Comparison of ENCODE assay signal across 18 cellular contexts in genomic region chr20:51142448-51142847, GRCh38.
DNase-seq lines count a peak whose midpoint lies in the region; ATAC-seq and TF ChIP-seq lines count a peak whose summit lies in the region.
"Had no signal": no experiment of that assay in that cellular context is flagged by ENCODE, and none has a peak within 500 bp of the region (broad histone marks: within the 10 kb centered on the region; RNA-seq: fewer than 3 reads in every experiment).

No MANE protein-coding gene starts in this region.

- no peaks in the 10 kb centered on the region for H3F3A ChIP-seq in GM23338 (replicated peaks; ENCODE audit: low read depth)

- H3K9me2 ChIP-seq in GM23338 (ENCODE audit: insufficient read depth), result no peaks in the 10 kb centered on the region

- peak overlapping the region; percentile 29; the same call in 1 of the 2 replicates for H3K4me2 ChIP-seq in BLaER1
- H3K4me2 ChIP-seq in GM23338, result no peak overlapping the region

- ATAC-seq in GM23338 (no peak), HG03442 (IDR thresholded peaks at IDR 0.05; ENCODE audit: unreplicated experiment) (no peak), GM18873 (IDR thresholded peaks at IDR 0.05; ENCODE audit: low FRiP score, unreplicated experiment) (no peak)

- H3K9ac ChIP-seq in BLaER1 (no peak overlapping the region), colonic mucosa (ENCODE audit: low read depth in 2 of 2, low read length in 2 of 2) (no peak overlapping the region), mucosa of rectum (ENCODE audit: low read depth in 1 of 2, low read length in 2 of 2) (no peak overlapping the region)

- no peaks in the 10 kb centered on the region for H3K79me2 ChIP-seq in GM23338 (replicated peaks; ENCODE audit: insufficient read depth)

- CTCF ChIA-PET in activated naive CD4-positive, alpha-beta T cell treated with anti-CD3 and anti-CD28 coated beads, Interleukin-2, amount 10 ng/mL, durations not matched to agents 7 days and 5 days (lab: Charles Lee), result no interaction called here

- no peaks in the 10 kb centered on the region for H4K20me1 ChIP-seq in BLaER1
- H4K20me1 ChIP-seq in GM23338 (replicated peaks; ENCODE audit: insufficient read depth), result no peaks in the 10 kb centered on the region

- intact Hi-C loops in colonic mucosa (cut with DNase I), result no loop called here

- no peak overlapping the region for H3K4me3 ChIP-seq in BLaER1
- H3K4me3 ChIP-seq in colonic mucosa, result no peak overlapping the region
- H3K4me3 ChIP-seq in mucosa of rectum (ENCODE audit: low read length in 2 of 2), result no peak overlapping the region
- no peak overlapping the region for H3K4me3 ChIP-seq in GM23338
- H3K4me3 ChIP-seq: HAP-1, SJCRH30 had no signal

- TF ChIP-seq CTCF in colonic mucosa (IDR thresholded peaks at IDR 0.05) (no peak), GM23338 (conservative IDR thresholded peaks at IDR 0.05; ENCODE audit: low read depth in 2 of 2) (no peak)

- peaks cover 10% of the 10 kb centered on the region; the same call in 2 of the 3 replicates for H3K9me3 Mint-ChIP-seq in GM23338
- no peaks in the 10 kb centered on the region for H3K9me3 Mint-ChIP-seq in activated naive CD4-positive, alpha-beta T cell treated with anti-CD3 and anti-CD28 coated beads, Interleukin-2, amount 10 ng/mL, durations not matched to agents 7 days and 5 days

- H2AFZ ChIP-seq in GM23338, result no peak overlapping the region

- H3K4me3 Mint-ChIP-seq in GM23338, result no peak overlapping the region
- H3K4me3 Mint-ChIP-seq in activated naive CD4-positive, alpha-beta T cell treated with anti-CD3 and anti-CD28 coated beads, Interleukin-2, amount 10 ng/mL, durations not matched to agents 7 days and 5 days, result no peak overlapping the region

- DNase-seq in HT-29 (ENCODE audit: low spot score), result peak; percentile 92
- peak; percentile 28 for DNase-seq in colonic mucosa
- DNase-seq in GM23338 (ENCODE audit: low spot score), result no peak
- no peak for DNase-seq in activated naive CD4-positive, alpha-beta T cell treated with anti-CD3 and anti-CD28 coated beads, Interleukin-2, amount 10 ng/mL, durations not matched to agents 7 days and 5 days
- DNase-seq: DMS 273 treated with DMSO at 0.1 percent for 48 hours; GDM1; IMR-90; NCI-H1436 treated with DMSO at 0.1 percent for 48 hours; NCI-H2029; NCI-H526 treated with DMSO at 0.1 percent for 48 hours; NK-92 treated with Interleukin-12 subunit alpha and Interleukin-12 subunit beta, amount 100 ng/mL, for 24 hours; RPMI8226; SJCRH30 had no signal

- H3K4me1 ChIP-seq in BLaER1 (peaks cover 9% of the 10 kb centered on the region), colonic mucosa (no peaks in the 10 kb centered on the region), mucosa of rectum (ENCODE audit: control insufficient read depth in 2 of 2, insufficient read depth in 2 of 2, low read length in 2 of 2) (peaks cover 11 to 12% of the 10 kb centered on the region in 2 donors), GM23338 (ENCODE audit: insufficient read depth) (no peaks in the 10 kb centered on the region)
- H3K4me1 ChIP-seq: HAP-1, SJCRH30 had no signal

- H3K27me3 Mint-ChIP-seq in GM23338 (ENCODE audit: insufficient read depth, low read depth, poor library complexity), result peaks cover 2% of the 10 kb centered on the region
- peaks cover 30% of the 10 kb centered on the region for H3K27me3 Mint-ChIP-seq in activated naive CD4-positive, alpha-beta T cell treated with anti-CD3 and anti-CD28 coated beads, Interleukin-2, amount 10 ng/mL, durations not matched to agents 7 days and 5 days

- H3K27me3 ChIP-seq in BLaER1 (no peaks in the 10 kb centered on the region), colonic mucosa (no peaks in the 10 kb centered on the region), mucosa of rectum (ENCODE audit: control insufficient read depth in 2 of 2, insufficient read depth in 2 of 2, low read length in 2 of 2) (no peaks in the 10 kb centered on the region), GM23338 (ENCODE audit: insufficient read depth) (no peaks in the 10 kb centered on the region)

- H3K27ac Mint-ChIP-seq in GM23338, result no peak overlapping the region
- no peak overlapping the region for H3K27ac Mint-ChIP-seq in activated naive CD4-positive, alpha-beta T cell treated with anti-CD3 and anti-CD28 coated beads, Interleukin-2, amount 10 ng/mL, durations not matched to agents 7 days and 5 days

- no peaks in the 10 kb centered on the region for H3K36me3 Mint-ChIP-seq in GM23338 (ENCODE audit: low read depth)
- no peaks in the 10 kb centered on the region for H3K36me3 Mint-ChIP-seq in activated naive CD4-positive, alpha-beta T cell treated with anti-CD3 and anti-CD28 coated beads, Interleukin-2, amount 10 ng/mL, durations not matched to agents 7 days and 5 days

- H3K4me1 Mint-ChIP-seq in GM23338, result no peaks in the 10 kb centered on the region
- no peaks in the 10 kb centered on the region for H3K4me1 Mint-ChIP-seq in activated naive CD4-positive, alpha-beta T cell treated with anti-CD3 and anti-CD28 coated beads, Interleukin-2, amount 10 ng/mL, durations not matched to agents 7 days and 5 days

- H3K36me3 ChIP-seq in BLaER1, result no peaks in the 10 kb centered on the region
- H3K36me3 ChIP-seq in colonic mucosa, result no peaks in the 10 kb centered on the region
- no peaks in the 10 kb centered on the region for H3K36me3 ChIP-seq in mucosa of rectum (ENCODE audit: control insufficient read depth in 2 of 2, insufficient read depth in 2 of 2, low read length in 2 of 2)
- no peaks in the 10 kb centered on the region for H3K36me3 ChIP-seq in GM23338 (ENCODE audit: insufficient read depth)
- H3K36me3 ChIP-seq: HAP-1, SJCRH30 had no signal

- peaks cover 20% of the 10 kb centered on the region for H3K9me3 ChIP-seq in BLaER1
- H3K9me3 ChIP-seq in colonic mucosa, result no peaks in the 10 kb centered on the region
- no peaks in the 10 kb centered on the region for H3K9me3 ChIP-seq in mucosa of rectum (ENCODE audit: control insufficient read depth in 2 of 2, low read length in 2 of 2)
- H3K9me3 ChIP-seq: HAP-1, SJCRH30 had no signal

- H3K27ac ChIP-seq in BLaER1, result no peak overlapping the region
- no peak overlapping the region for H3K27ac ChIP-seq in colonic mucosa
- H3K27ac ChIP-seq in mucosa of rectum (ENCODE audit: low read depth in 2 of 2, low read length in 2 of 2), result peak overlapping the region; percentile 19 to 37
- no peak overlapping the region for H3K27ac ChIP-seq in GM23338 (ENCODE audit: low read depth)
- H3K27ac ChIP-seq: SJCRH30 had no signal

TF ChIP-seq in GM23338, 12 proteins besides CTCF, POLR2A, EP300 and RAD21 (continues in another document):
- no peak for TF ChIP-seq NANOG (IDR thresholded peaks at IDR 0.05; ENCODE audit: borderline replicate concordance)
- no peak for TF ChIP-seq ZNF114 (CRISPR knock-in tag; IDR thresholded peaks at IDR 0.05)
- no peak for TF ChIP-seq ETS1 (IDR thresholded peaks at IDR 0.05)
- no peak for TF ChIP-seq JUNB (IDR thresholded peaks at IDR 0.05; ENCODE audit: unreplicated experiment)
- TF ChIP-seq EZH2 (IDR thresholded peaks at IDR 0.05; ENCODE audit: low read depth, unreplicated experiment), result no peak
- TF ChIP-seq REST (IDR thresholded peaks at IDR 0.05; ENCODE audit: unreplicated experiment), result no peak
- no peak for TF ChIP-seq POLR2AphosphoS5 (IDR thresholded peaks at IDR 0.05; ENCODE audit: low read depth)
- TF ChIP-seq CREB1 (CRISPR knock-in tag; IDR thresholded peaks at IDR 0.05; ENCODE audit: low read depth), result no peak
- TF ChIP-seq ZNF331 (CRISPR knock-in tag; IDR thresholded peaks at IDR 0.05; ENCODE audit: low read depth), result no peak
- TF ChIP-seq STAT1 (IDR thresholded peaks at IDR 0.05; ENCODE audit: unreplicated experiment), result no peak

Comparison
In these comparisons a context has a peak if more than half of its experiments do, and no peak if none do; other contexts are left out.
1. H3K27ac ChIP-seq: peak in mucosa of rectum (2 of 2); none in BLaER1 (single experiment), colonic mucosa (single experiment) and GM23338 (single experiment).
2. DNase-seq: peak in HT-29 (single experiment) and colonic mucosa (single experiment); none in GM23338 (single experiment) and activated naive CD4-positive, alpha-beta T cell treated with anti-CD3 and anti-CD28 coated beads, Interleukin-2, amount 10 ng/mL, durations not matched to agents 7 days and 5 days (single experiment).